9 cellular contexts compared by ENCODE assay signal in genomic region chr3:24220859-24221657, GRCh38.
A peak's percentile ranks its signal among the peaks of the same experiment; 100 is the strongest.
DNase-seq lines count a peak whose midpoint lies in the region; ATAC-seq, FAIRE-seq and TF ChIP-seq lines count a peak whose summit lies in the region.
"Had no signal": no experiment of that assay in that cellular context is flagged by ENCODE, and none has a peak within 500 bp of the region (broad histone marks: within the 10 kb centered on the region; RNA-seq: fewer than 3 reads in every experiment).

No MANE protein-coding gene starts in this region.

- no peaks in the 10 kb centered on the region for H3K27me3 ChIP-seq in transverse colon

- H3K4me1 ChIP-seq in transverse colon (peaks cover 0 to 17% (median 2%) of the 10 kb centered on the region in 4 donors), kidney (ENCODE audit: control insufficient read depth in 1 of 2, insufficient read depth in 1 of 2, low read depth in 1 of 2, low read length in 2 of 2) (no peaks in the 10 kb centered on the region)

- no peaks in the 10 kb centered on the region for H3K36me3 Mint-ChIP-seq in MCF 10A (ENCODE audit: insufficient read depth, unreplicated experiment)
- no peaks in the 10 kb centered on the region for H3K36me3 Mint-ChIP-seq in stimulated activated memory B cell treated with anti-CD40 and anti-IgM and Interleukin-4, amounts not matched to agents 10 μg/mL and 1 μg/mL and 100 μg/mL, for 72 hours

- POLR2A ChIA-PET in MCF 10A (lab: Yijun Ruan, JAX), result no interaction called here

- CTCF ChIA-PET in MCF 10A (lab: Yijun Ruan, JAX), result interaction anchor here (0.8 to 1.4 kb wide), 4 partner anchors 16 to 461 kb away, joined by 3 to 6 read pairs (median 5); no protein-coding TSS in a partner anchor

- no peak overlapping the region for H3K9ac ChIP-seq in kidney (ENCODE audit: low read length in 2 of 2)

- H3K4me3 ChIP-seq in transverse colon (no peak overlapping the region), kidney (ENCODE audit: low read length in 2 of 2) (no peak overlapping the region)

- no TSS peak for BruUV-seq in MCF 10A (replicated peaks; lab: Mats Ljungman, UMichigan)

- no peak overlapping the region for H3K4me3 Mint-ChIP-seq in MCF 10A (ENCODE audit: unreplicated experiment)
- no peak overlapping the region for H3K4me3 Mint-ChIP-seq in stimulated activated memory B cell treated with anti-CD40 and anti-IgM and Interleukin-4, amounts not matched to agents 10 μg/mL and 1 μg/mL and 100 μg/mL, for 72 hours

- WGBS in transverse colon (ENCODE audit: low coverage in 1 of 2), 2 donors, result 46 to 54% methylated on average over 4 of the region's 4 CpGs

- H3K27ac ChIP-seq in transverse colon (peak overlapping the region; percentile 46 to 76 (median 68)), kidney (ENCODE audit: low read depth in 2 of 2, low read length in 2 of 2) (no peak overlapping the region)

- H3K9me3 Mint-ChIP-seq in MCF 10A (ENCODE audit: unreplicated experiment), result no peaks in the 10 kb centered on the region
- H3K9me3 Mint-ChIP-seq in stimulated activated memory B cell treated with anti-CD40 and anti-IgM and Interleukin-4, amounts not matched to agents 10 μg/mL and 1 μg/mL and 100 μg/mL, for 72 hours, result no peaks in the 10 kb centered on the region

- intact Hi-C loops in MCF 10A (cut with micrococcal nuclease) (no loop called here), transverse colon (cut with DNase I; ENCODE audit: low total_unique reads) (no loop called here), kidney (cut with DNase I) (no loop called here)

- no peak for FAIRE-seq in kidney (lab: Jason Lieb, UNC)

- DNase-seq in MCF 10A (ENCODE audit: unreplicated experiment) (peak; percentile 78), left kidney (ENCODE audit: low read depth, low spot score) (peak; percentile 14), transverse colon (peak; percentile 15), DMS79 treated with DMSO at 0.1 percent for 48 hours (lab: John Stamatoyannopoulos, UW) (no peak), kidney (no peak), KG1 (lab: John Stamatoyannopoulos, UW) (no peak)
- DNase-seq: NCI-H146 had no signal

- TF ChIP-seq CTCF in MCF 10A (IDR thresholded peaks at IDR 0.05; ENCODE audit: unreplicated experiment), result no peak
- no peak for TF ChIP-seq CTCF in transverse colon (IDR thresholded peaks at IDR 0.05)
- no peak for TF ChIP-seq CTCF in kidney (IDR thresholded peaks at IDR 0.05; ENCODE audit: borderline replicate concordance, extremely low read depth, insufficient read depth)

- peaks cover 18% of the 10 kb centered on the region for H3K4me1 Mint-ChIP-seq in MCF 10A (ENCODE audit: insufficient read depth, unreplicated experiment)
- H3K4me1 Mint-ChIP-seq in stimulated activated memory B cell treated with anti-CD40 and anti-IgM and Interleukin-4, amounts not matched to agents 10 μg/mL and 1 μg/mL and 100 μg/mL, for 72 hours, result peaks cover 9% of the 10 kb centered on the region

- H3K9me3 ChIP-seq in transverse colon (no peaks in the 10 kb centered on the region), kidney (ENCODE audit: control insufficient read depth in 1 of 2, low read length in 2 of 2) (no peaks in the 10 kb centered on the region)

- H3K36me3 ChIP-seq in transverse colon (no peaks in the 10 kb centered on the region), kidney (ENCODE audit: control insufficient read depth in 1 of 2, insufficient read depth in 2 of 2, low read length in 2 of 2) (no peaks in the 10 kb centered on the region)

- TF ChIP-seq EP300 in transverse colon (IDR thresholded peaks at IDR 0.05; ENCODE audit: low read depth), result no peak

- TF ChIP-seq POLR2A in transverse colon (IDR thresholded peaks at IDR 0.05), result no peak

- ATAC-seq in HG02938 (IDR thresholded peaks at IDR 0.05; ENCODE audit: unreplicated experiment), result peak; percentile 78
- no peak for ATAC-seq in stimulated activated memory B cell treated with anti-CD40 and anti-IgM and Interleukin-4, amounts not matched to agents 10 μg/mL and 1 μg/mL and 100 μg/mL, for 72 hours

- H3K27me3 Mint-ChIP-seq in MCF 10A (ENCODE audit: insufficient read depth, unreplicated experiment), result no peaks in the 10 kb centered on the region
- H3K27me3 Mint-ChIP-seq in stimulated activated memory B cell treated with anti-CD40 and anti-IgM and Interleukin-4, amounts not matched to agents 10 μg/mL and 1 μg/mL and 100 μg/mL, for 72 hours, result peaks cover 27% of the 10 kb centered on the region

- in situ Hi-C loops in transverse colon (cut with MboI; ENCODE audit: low pct_ligation_motif_present in 1 of 4, low pct_unique_long_range_greater_than_20kb in 1 of 4, low sequenced_read_pairs in 3 of 4), result no loop called here

- no peak overlapping the region for H3K27ac Mint-ChIP-seq in MCF 10A (ENCODE audit: low read depth, unreplicated experiment)
- no peak overlapping the region for H3K27ac Mint-ChIP-seq in stimulated activated memory B cell treated with anti-CD40 and anti-IgM and Interleukin-4, amounts not matched to agents 10 μg/mL and 1 μg/mL and 100 μg/mL, for 72 hours

Comparison
In these comparisons a context has a peak if more than half of its experiments do, and no peak if none do; other contexts are left out.
1. DNase-seq: peak in MCF 10A (single experiment), left kidney (single experiment) and transverse colon (single experiment); none in DMS79 treated with DMSO at 0.1 percent for 48 hours (single experiment), kidney (single experiment) and KG1 (single experiment).
2. H3K27ac ChIP-seq: peak in transverse colon (4 of 4); none in kidney (0 of 2).